Comparison of ENCODE assay signal across 10 cellular contexts in genomic region chr17:55086635-55087058, GRCh38.
DNase-seq lines count a peak whose midpoint lies in the region; ATAC-seq and TF ChIP-seq lines count a peak whose summit lies in the region.
"Had no signal": no experiment of that assay in that cellular context is flagged by ENCODE, and none has a peak within 500 bp of the region (broad histone marks: within the 10 kb centered on the region; RNA-seq: fewer than 3 reads in every experiment).

No MANE protein-coding gene starts in this region.

- H3K9me3 Mint-ChIP-seq in osteocyte (ENCODE audit: unreplicated experiment): peaks cover 15% of the 10 kb centered on the region
- H3K9me3 Mint-ChIP-seq in stimulated activated naive CD8-positive, alpha-beta T cell treated with anti-CD3 and anti-CD28 coated beads, Interleukin-15, amount 100 ng/mL, for 72 hours: no peaks in the 10 kb centered on the region

- no peak overlapping the region for H3K4me3 Mint-ChIP-seq in osteocyte (ENCODE audit: unreplicated experiment)
- no peak overlapping the region for H3K4me3 Mint-ChIP-seq in stimulated activated naive CD8-positive, alpha-beta T cell treated with anti-CD3 and anti-CD28 coated beads, Interleukin-15, amount 100 ng/mL, for 72 hours

- ATAC-seq in stimulated activated naive CD8-positive, alpha-beta T cell treated with anti-CD3 and anti-CD28 coated beads, Interleukin-15, amount 100 ng/mL, for 72 hours: no peak
- no peak for ATAC-seq in HG03469 (IDR thresholded peaks at IDR 0.05; ENCODE audit: unreplicated experiment)

- DNase-seq in GM03348 (ENCODE audit: low spot score) (peak; percentile 16), NCI-H774 (lab: John Stamatoyannopoulos, UW) (peak; percentile 14), dermis blood vessel endothelial cell (peak; percentile 88), osteocyte (ENCODE audit: extremely low spot score, unreplicated experiment) (no peak), NCI-H1092 treated with DMSO at 0.1 percent for 48 hours (lab: John Stamatoyannopoulos, UW) (no peak), GOT3 (lab: John Stamatoyannopoulos, UW) (no peak)
- no peak for DNase-seq in stimulated activated naive CD8-positive, alpha-beta T cell treated with anti-CD3 and anti-CD28 coated beads, Interleukin-15, amount 100 ng/mL, for 72 hours
- DNase-seq: activated CD4-positive, alpha-beta T cell treated with anti-CD3 and anti-CD28 coated beads, Interleukin-2, amount 50 U/mL, for 48 hours; NCI-H345 had no signal

- no peak for TF ChIP-seq CTCF in osteocyte (IDR thresholded peaks at IDR 0.05)

- peaks cover 25% of the 10 kb centered on the region for H3K4me1 Mint-ChIP-seq in osteocyte (ENCODE audit: unreplicated experiment)
- peaks cover 9% of the 10 kb centered on the region for H3K4me1 Mint-ChIP-seq in stimulated activated naive CD8-positive, alpha-beta T cell treated with anti-CD3 and anti-CD28 coated beads, Interleukin-15, amount 100 ng/mL, for 72 hours

- no peaks in the 10 kb centered on the region for H3K27me3 Mint-ChIP-seq in osteocyte (ENCODE audit: unreplicated experiment)
- H3K27me3 Mint-ChIP-seq in stimulated activated naive CD8-positive, alpha-beta T cell treated with anti-CD3 and anti-CD28 coated beads, Interleukin-15, amount 100 ng/mL, for 72 hours: no peaks in the 10 kb centered on the region

- peak overlapping the region; percentile 66 for H3K27ac Mint-ChIP-seq in osteocyte (ENCODE audit: unreplicated experiment)
- no peak overlapping the region for H3K27ac Mint-ChIP-seq in stimulated activated naive CD8-positive, alpha-beta T cell treated with anti-CD3 and anti-CD28 coated beads, Interleukin-15, amount 100 ng/mL, for 72 hours

- no peaks in the 10 kb centered on the region for H3K36me3 Mint-ChIP-seq in osteocyte (ENCODE audit: unreplicated experiment)

Comparison
In these comparisons a context has a peak if more than half of its experiments do, and no peak if none do; other contexts are left out.
1. DNase-seq: peak in GM03348 (single experiment), NCI-H774 (single experiment) and dermis blood vessel endothelial cell (single experiment); none in osteocyte (single experiment), NCI-H1092 treated with DMSO at 0.1 percent for 48 hours (single experiment), stimulated activated naive CD8-positive, alpha-beta T cell treated with anti-CD3 and anti-CD28 coated beads, Interleukin-15, amount 100 ng/mL, for 72 hours (0 of 2) and GOT3 (single experiment).